Comparison of ENCODE assay signal across 9 cellular contexts in genomic region chr1:54125671-54126070, GRCh38. TPM values are rescaled to one million over a fixed set of nuclear protein-coding genes. Genes with fewer than 3 reads are reported as not detected.
DNase-seq lines count a peak whose midpoint lies in the region; ATAC-seq and TF ChIP-seq lines count a peak whose summit lies in the region.
"Had no signal": no experiment of that assay in that cellular context is flagged by ENCODE, and none has a peak within 500 bp of the region (broad histone marks: within the 10 kb centered on the region; RNA-seq: fewer than 3 reads in every experiment).

No MANE protein-coding gene starts in this region.

- H3K4me1 Mint-ChIP-seq in HFFc6 (ENCODE audit: low read depth) (no peaks in the 10 kb centered on the region; the same call in 1 of the 2 replicates), glutamatergic neuron (ENCODE audit: low read depth, unreplicated experiment) (peaks cover 5% of the 10 kb centered on the region), mesothelial cell of epicardium (peaks cover 14% of the 10 kb centered on the region)

- ATAC-seq in right lobe of liver (peak; percentile 66 to 94 (median 84)), GM21717 (IDR thresholded peaks at IDR 0.05; ENCODE audit: unreplicated experiment) (no peak)
- ATAC-seq: naive thymus-derived CD4-positive, alpha-beta T cell had no signal

- peak; percentile 46 for TF ChIP-seq CTCF in AG04450 (IDR thresholded peaks at IDR 0.05; ENCODE audit: low read depth, low read length)
- peak; percentile 67 for TF ChIP-seq CTCF in HFFc6 (IDR thresholded peaks at IDR 0.05)
- TF ChIP-seq CTCF in cardiac fibroblast (IDR thresholded peaks at IDR 0.05; ENCODE audit: low read depth, low read length): peak; percentile 18
- peak; percentile 39 to 71 (median 46) for TF ChIP-seq CTCF in right lobe of liver (IDR thresholded peaks at IDR 0.05)
- no peak for TF ChIP-seq CTCF in glutamatergic neuron (IDR thresholded peaks at IDR 0.05; ENCODE audit: partially characterized antibody, unreplicated experiment)
- no peak for TF ChIP-seq CTCF in mesothelial cell of epicardium (IDR thresholded peaks at IDR 0.05; ENCODE audit: unreplicated experiment)

- H3K36me3 Mint-ChIP-seq in HFFc6 (ENCODE audit: low read depth) (no peaks in the 10 kb centered on the region), glutamatergic neuron (ENCODE audit: unreplicated experiment) (peaks cover 5% of the 10 kb centered on the region), mesothelial cell of epicardium (no peaks in the 10 kb centered on the region)
- H3K36me3 Mint-ChIP-seq: naive thymus-derived CD4-positive, alpha-beta T cell had no signal

- no peaks in the 10 kb centered on the region for H3K9me3 Mint-ChIP-seq in HFFc6
- peaks cover 3% of the 10 kb centered on the region for H3K9me3 Mint-ChIP-seq in glutamatergic neuron (ENCODE audit: unreplicated experiment)
- H3K9me3 Mint-ChIP-seq in mesothelial cell of epicardium: no peaks in the 10 kb centered on the region
- H3K9me3 Mint-ChIP-seq: naive thymus-derived CD4-positive, alpha-beta T cell had no signal

- CTCF ChIA-PET in AG04450 (lab: Charles Lee): interaction anchor here (0.7 to 6.5 kb wide), 2 partner anchors 364 to 422 kb away, joined by 3 to 35 read pairs; partner anchors contain the start of gene ACOT11

- H3K9me3 ChIP-seq in AG04450 (ENCODE audit: control insufficient read depth, insufficient read depth, low read length) (peaks cover 6% of the 10 kb centered on the region), right lobe of liver (no peaks in the 10 kb centered on the region)

- intact Hi-C loops in right lobe of liver (cut with DNase I): loop anchor here in 1 of 2 donors (10.0 kb wide), 1 partner anchor 359 kb away; no protein-coding TSS in a partner anchor

- POLR2A ChIA-PET in AG04450 (lab: Yijun Ruan, JAX): no interaction called here

- H3K27ac ChIP-seq in AG04450 (ENCODE audit: low read depth, low read length) (no peak overlapping the region), right lobe of liver (peak overlapping the region in 1 of 3 donors; percentile 33)

- H3K36me3 ChIP-seq in right lobe of liver: no peaks in the 10 kb centered on the region

- WGBS in right lobe of liver (ENCODE audit: insufficient coverage, low coverage, low lambda C conversion rate, missing lambda C conversion rate): 40% methylated on average over 1 of the region's 5 CpGs

- TF ChIP-seq POLR2A in right lobe of liver (IDR thresholded peaks at IDR 0.05): no peak

- DNase-seq in AG04450 (ENCODE audit: low read depth, low spot score) (no peak), HFFc6 (no peak), cardiac fibroblast (ENCODE audit: low read depth in 2 of 2) (peak; percentile 30 to 40), right lobe of liver (peak; percentile 73 to 85 (median 85)), glutamatergic neuron (no peak), mesothelial cell of epicardium (ENCODE audit: low spot score in 2 of 2, unreplicated experiment in 2 of 2) (no peak), NCI-H774 (lab: John Stamatoyannopoulos, UW) (no peak)
- DNase-seq: naive thymus-derived CD4-positive, alpha-beta T cell had no signal

- H3K4me1 ChIP-seq in right lobe of liver: peaks cover 0 to 5% (median 2%) of the 10 kb centered on the region in 4 donors

- H3K4me3 Mint-ChIP-seq in HFFc6 (no peak overlapping the region), glutamatergic neuron (ENCODE audit: unreplicated experiment) (no peak overlapping the region), mesothelial cell of epicardium (no peak overlapping the region)
- H3K4me3 Mint-ChIP-seq: naive thymus-derived CD4-positive, alpha-beta T cell had no signal

- H3K4me3 ChIP-seq in AG04450 (ENCODE audit: low read depth, low read length) (no peak overlapping the region), cardiac fibroblast (replicated peaks in 1 of 2; ENCODE audit: low read depth in 2 of 2, low read length in 2 of 2) (no peak overlapping the region), right lobe of liver (no peak overlapping the region)

- H3K27me3 ChIP-seq in AG04450 (ENCODE audit: control insufficient read depth, insufficient read depth, low read length): peaks cover 14% of the 10 kb centered on the region
- no peaks in the 10 kb centered on the region for H3K27me3 ChIP-seq in right lobe of liver

- H3K27ac Mint-ChIP-seq in HFFc6 (no peak overlapping the region), glutamatergic neuron (ENCODE audit: unreplicated experiment) (no peak overlapping the region), mesothelial cell of epicardium (no peak overlapping the region)

- H3K27me3 Mint-ChIP-seq in HFFc6 (ENCODE audit: insufficient read depth) (peaks cover 4% of the 10 kb centered on the region; the same call in 1 of the 2 replicates), glutamatergic neuron (ENCODE audit: unreplicated experiment) (peaks cover 18% of the 10 kb centered on the region), mesothelial cell of epicardium (ENCODE audit: low read depth) (peaks cover 17% of the 10 kb centered on the region)

RNA-seq across cellular contexts. Expression of gene CDCP2, which starts 27.1 kb away (rescaled TPM):
- polyA plus RNA-seq in AG04450 (2011; rRNA removed): not detected in 2 replicates
- polyA minus RNA-seq in AG04450 (2011; rRNA and poly(A)+ RNA removed): not detected in 2 replicates
- not detected for total RNA-seq in HFFc6 (2021; fragmentation: NEBNext Ultra II Directional; extraction: Animal tissue kit (Norgen Biotek cat#: 25700))
- total RNA-seq in right lobe of liver: not detected
- not detected for total RNA-seq in glutamatergic neuron (ENCODE audit: unreplicated experiment)
- not detected in 3 replicates for total RNA-seq in mesothelial cell of epicardium
- polyA plus RNA-seq: naive thymus-derived CD4-positive, alpha-beta T cell had no signal

Comparison
In these comparisons a context has a peak if more than half of its experiments do, and no peak if none do; other contexts are left out.
1. DNase-seq: peak in cardiac fibroblast (2 of 2) and right lobe of liver (3 of 3); none in AG04450 (single experiment), HFFc6 (single experiment), glutamatergic neuron (single experiment), mesothelial cell of epicardium (0 of 2) and NCI-H774 (single experiment).
2. CTCF ChIP-seq: peak in AG04450 (single experiment), HFFc6 (single experiment), cardiac fibroblast (single experiment) and right lobe of liver (4 of 4); none in glutamatergic neuron (single experiment) and mesothelial cell of epicardium (single experiment).